Comparison of ENCODE assay signal across 17 cellular contexts in genomic region chr22:25346859-25347751, GRCh38.
A peak's percentile ranks its signal among the peaks of the same experiment; 100 is the strongest.
DNase-seq lines count a peak whose midpoint lies in the region; ATAC-seq lines count a peak whose summit lies in the region.
"Had no signal": no experiment of that assay in that cellular context is flagged by ENCODE, and none has a peak within 500 bp of the region (broad histone marks: within the 10 kb centered on the region; RNA-seq: fewer than 3 reads in every experiment).

No MANE protein-coding gene starts in this region.

- H3K27ac Mint-ChIP-seq in stimulated activated naive CD8-positive, alpha-beta T cell treated with anti-CD3 and anti-CD28 coated beads, Interleukin-15, amount 100 ng/mL, for 72 hours, result no peak overlapping the region

- H3K27me3 Mint-ChIP-seq in stimulated activated naive CD8-positive, alpha-beta T cell treated with anti-CD3 and anti-CD28 coated beads, Interleukin-15, amount 100 ng/mL, for 72 hours, result no peaks in the 10 kb centered on the region

- no peak overlapping the region for H3K4me3 Mint-ChIP-seq in stimulated activated naive CD8-positive, alpha-beta T cell treated with anti-CD3 and anti-CD28 coated beads, Interleukin-15, amount 100 ng/mL, for 72 hours
- H3K4me3 Mint-ChIP-seq: CD14-positive monocyte had no signal

- peak; percentile 9 for ATAC-seq in stimulated activated naive CD8-positive, alpha-beta T cell treated with anti-CD3 and anti-CD28 coated beads, Interleukin-15, Interleukin-2, amounts not matched to agents 100 U/mL and 50 U/mL, for 24 hours
- no peak for ATAC-seq in stimulated activated naive CD8-positive, alpha-beta T cell treated with anti-CD3 and anti-CD28 coated beads, Interleukin-15, amount 100 ng/mL, for 72 hours
- peak; percentile 33 for ATAC-seq in esophagus mucosa
- ATAC-seq: A549 had no signal

- no peak overlapping the region for H3K4me3 ChIP-seq in effector memory CD4-positive, alpha-beta T cell (ENCODE audit: insufficient read depth, low read depth, low read length, poor library complexity, severe bottlenecking)
- H3K4me3 ChIP-seq: A549 had no signal

- no peaks in the 10 kb centered on the region for H3K9me3 ChIP-seq in effector memory CD4-positive, alpha-beta T cell (ENCODE audit: control insufficient read depth, low read length)
- H3K9me3 ChIP-seq: A549, Caco-2 had no signal

- DNase-seq in stimulated activated naive CD8-positive, alpha-beta T cell treated with anti-CD3 and anti-CD28 coated beads, Interleukin-15, Interleukin-2, amounts not matched to agents 100 U/mL and 50 U/mL, for 24 hours, result no peak
- DNase-seq in stimulated activated naive CD8-positive, alpha-beta T cell treated with anti-CD3 and anti-CD28 coated beads, Interleukin-15, amount 100 ng/mL, for 72 hours, result no peak
- DNase-seq in mesenteric fat pad (ENCODE audit: low spot score) (peak; percentile 88), cortex of kidney (lab: John Stamatoyannopoulos, UW) (no peak), NCI-H1436 treated with DMSO at 0.1 percent for 48 hours (lab: John Stamatoyannopoulos, UW) (no peak)
- DNase-seq in activated CD4-positive, alpha-beta T cell treated with anti-CD3 and anti-CD28 coated beads, Interleukin-2, amount 50 U/mL, for 48 hours, result no peak
- no peak for DNase-seq in effector memory CD4-positive, alpha-beta T cell
- DNase-seq: Caco-2, H7, Karpas-422, NCI-H1105 treated with DMSO at 0.1 percent for 48 hours, NCI-H187 treated with DMSO at 0.1 percent for 48 hours, NCI-H2171 treated with DMSO at 0.1 percent for 48 hours, NCI-H774 had no signal

- H3K27me3 ChIP-seq in effector memory CD4-positive, alpha-beta T cell (replicated peaks; ENCODE audit: control insufficient read depth, insufficient read depth, low read length, poor library complexity, severe bottlenecking), result no peaks in the 10 kb centered on the region

- H3K4me1 ChIP-seq in effector memory CD4-positive, alpha-beta T cell (ENCODE audit: control insufficient read depth, insufficient read depth, low read length, poor library complexity, severe bottlenecking), result no peaks in the 10 kb centered on the region
- H3K4me1 ChIP-seq: A549, Caco-2 had no signal

- peaks cover 3 to 9% of the 10 kb centered on the region in 2 donors for H3K9me3 Mint-ChIP-seq in stimulated activated naive CD8-positive, alpha-beta T cell treated with anti-CD3 and anti-CD28 coated beads, Interleukin-15, amount 100 ng/mL, for 72 hours

- no peak overlapping the region for H3K27ac ChIP-seq in effector memory CD4-positive, alpha-beta T cell (ENCODE audit: insufficient read depth, low read length, poor library complexity, severe bottlenecking)
- H3K27ac ChIP-seq: A549 had no signal

- no peaks in the 10 kb centered on the region for H3K4me1 Mint-ChIP-seq in stimulated activated naive CD8-positive, alpha-beta T cell treated with anti-CD3 and anti-CD28 coated beads, Interleukin-15, amount 100 ng/mL, for 72 hours
- H3K4me1 Mint-ChIP-seq: CD14-positive monocyte had no signal

- H3K36me3 ChIP-seq in effector memory CD4-positive, alpha-beta T cell (ENCODE audit: control insufficient read depth, insufficient read depth, low read length), result peaks cover 6% of the 10 kb centered on the region
